Comparison of ENCODE assay signal across 9 cellular contexts in genomic region chr10:114172241-114172640, GRCh38. TPM values are rescaled to one million over a fixed set of nuclear protein-coding genes. Genes with fewer than 3 reads are reported as not detected.
DNase-seq lines count a peak whose midpoint lies in the region; ATAC-seq, FAIRE-seq and TF ChIP-seq lines count a peak whose summit lies in the region.
"Had no signal": no experiment of that assay in that cellular context is flagged by ENCODE, and none has a peak within 500 bp of the region (broad histone marks: within the 10 kb centered on the region; RNA-seq: fewer than 3 reads in every experiment).

No MANE protein-coding gene starts in this region.

- peaks cover 18% of the 10 kb centered on the region; the same call in 1 of the 3 replicates for H3K4me1 ChIP-seq in A549
- H3K4me1 ChIP-seq in HAP-1 = peaks cover 15% of the 10 kb centered on the region
- H3K4me1 ChIP-seq in body of pancreas = peaks cover 18% of the 10 kb centered on the region

- TF ChIP-seq POLR2A in A549 (IDR thresholded peaks at IDR 0.05; ENCODE audit: low read length) (no peak), body of pancreas (IDR thresholded peaks at IDR 0.05) (no peak)

- H3K4me3 Mint-ChIP-seq in memory B cell = peak overlapping the region; percentile 97

- H3K36me3 ChIP-seq in HAP-1 (replicated peaks) (no peaks in the 10 kb centered on the region), body of pancreas (replicated peaks in 1 of 2; ENCODE audit: insufficient read depth in 1 of 2, low read depth in 2 of 2) (no peaks in the 10 kb centered on the region)

- intact Hi-C loops in body of pancreas (cut with DNase I) = loop anchor here (10.0 kb wide), 1 partner anchor 73 kb away; no protein-coding TSS in a partner anchor

- POLR2A ChIA-PET in A549 (lab: Yijun Ruan, JAX) = no interaction called here

- TF ChIP-seq EP300 in A549 (IDR thresholded peaks at IDR 0.05) = no peak

- DNase-seq in A549 (ENCODE audit: low read depth in 1 of 2, low spot score in 1 of 2) (no peak), HAP-1 (ENCODE audit: low spot score in 2 of 2) (peak in 1 of 2 experiments; percentile 13), body of pancreas (no peak), memory B cell (ENCODE audit: low spot score in 2 of 2) (no peak), NCI-H1092 treated with DMSO at 0.1 percent for 48 hours (lab: John Stamatoyannopoulos, UW) (no peak), NCI-H226 (no peak), NCI-H510A treated with DMSO at 0.1 percent for 48 hours (lab: John Stamatoyannopoulos, UW) (no peak), NCI-H146 (lab: John Stamatoyannopoulos, UW) (no peak)

- ATAC-seq in A549 (no peak), body of pancreas (no peak), memory B cell (ENCODE audit: low read depth) (no peak)

- CTCF ChIA-PET in A549 (lab: Yijun Ruan, JAX) = no interaction called here

- H3K4me1 Mint-ChIP-seq in memory B cell = peaks cover 20% of the 10 kb centered on the region

- WGBS in A549 (ENCODE audit: missing lambda C conversion rate) = 77% methylated on average over 1 of the region's 1 CpG
- 16 to 23% methylated on average over 1 of the region's 1 CpG for WGBS in body of pancreas, 2 donors

- in situ Hi-C loops in HAP-1 (cut with MboI; ENCODE audit: low sequenced_read_pairs) = no loop called here

- H3K27me3 Mint-ChIP-seq in memory B cell = no peaks in the 10 kb centered on the region

- FAIRE-seq in A549 (lab: Jason Lieb, UNC) = no peak
- FAIRE-seq: colon had no signal

- no peak overlapping the region for H3K27ac Mint-ChIP-seq in memory B cell

- peaks cover 9% of the 10 kb centered on the region; the same call in 2 of the 3 replicates for H3K9me3 ChIP-seq in A549
- H3K9me3 ChIP-seq in HAP-1 = peaks cover 4% of the 10 kb centered on the region; the same call in 1 of the 2 replicates
- H3K9me3 ChIP-seq in body of pancreas = peaks cover 0 to 5% (median 0%) of the 10 kb centered on the region in 3 donors

- TF ChIP-seq CTCF in A549 (IDR thresholded peaks at IDR 0.05) (no peak), body of pancreas (IDR thresholded peaks at IDR 0.05) (no peak)

- H3K9me3 Mint-ChIP-seq in memory B cell = peaks cover 3% of the 10 kb centered on the region

- peaks cover 12% of the 10 kb centered on the region for H3K36me3 Mint-ChIP-seq in memory B cell

- no peak overlapping the region for H3K4me3 ChIP-seq in A549
- H3K4me3 ChIP-seq in HAP-1 = peak overlapping the region; percentile 93; the same call in 1 of the 2 replicates
- peak overlapping the region in 1 of 2 donors; percentile 64 for H3K4me3 ChIP-seq in body of pancreas

- H3K27ac ChIP-seq in A549 = no peak overlapping the region
- H3K27ac ChIP-seq in body of pancreas = peak overlapping the region in 3 of 4 donors; percentile 86 to 98 (median 93)

- H3K27me3 ChIP-seq in HAP-1 (ENCODE audit: low read depth) = no peaks in the 10 kb centered on the region
- H3K27me3 ChIP-seq in body of pancreas = no peaks in the 10 kb centered on the region

- peak overlapping the region; percentile 83 for H3K4me2 ChIP-seq in A549

- no peak for TF ChIP-seq RAD21 in A549 (conservative IDR thresholded peaks at IDR 0.05 in 1 of 2, IDR thresholded peaks at IDR 0.05 in 1 of 2)

TF ChIP-seq in A549, 52 proteins besides CTCF, POLR2A, EP300 and RAD21 (continues in another document):
- TF ChIP-seq RARB (CRISPR knock-in tag; IDR thresholded peaks at IDR 0.05) (no peak), REST (IDR thresholded peaks at IDR 0.05) (no peak), E2F6 (IDR thresholded peaks at IDR 0.05; ENCODE audit: borderline replicate concordance, low read depth) (no peak), MAFK (IDR thresholded peaks at IDR 0.05; ENCODE audit: partially characterized antibody) (no peak), ATOH8 (CRISPR knock-in tag; IDR thresholded peaks at IDR 0.05; ENCODE audit: low read depth) (no peak), POLR2AphosphoS2 (conservative IDR thresholded peaks at IDR 0.05; ENCODE audit: low read length) (no peak), HOXB13 (CRISPR knock-in tag; IDR thresholded peaks at IDR 0.05; ENCODE audit: low read depth) (no peak), KDM1A (IDR thresholded peaks at IDR 0.05; ENCODE audit: low read depth) (no peak), ESRRA (IDR thresholded peaks at IDR 0.05; ENCODE audit: borderline replicate concordance, low read length) (no peak), RCOR1 (IDR thresholded peaks at IDR 0.05; ENCODE audit: low read depth, low read length) (no peak), CBX8 (IDR thresholded peaks at IDR 0.05) (no peak), ZNF302 (CRISPR knock-in tag; IDR thresholded peaks at IDR 0.05) (no peak), HES2 (IDR thresholded peaks at IDR 0.05) (no peak), EHF (CRISPR knock-in tag; IDR thresholded peaks at IDR 0.05) (no peak)
- TF ChIP-seq, protein P1, sequence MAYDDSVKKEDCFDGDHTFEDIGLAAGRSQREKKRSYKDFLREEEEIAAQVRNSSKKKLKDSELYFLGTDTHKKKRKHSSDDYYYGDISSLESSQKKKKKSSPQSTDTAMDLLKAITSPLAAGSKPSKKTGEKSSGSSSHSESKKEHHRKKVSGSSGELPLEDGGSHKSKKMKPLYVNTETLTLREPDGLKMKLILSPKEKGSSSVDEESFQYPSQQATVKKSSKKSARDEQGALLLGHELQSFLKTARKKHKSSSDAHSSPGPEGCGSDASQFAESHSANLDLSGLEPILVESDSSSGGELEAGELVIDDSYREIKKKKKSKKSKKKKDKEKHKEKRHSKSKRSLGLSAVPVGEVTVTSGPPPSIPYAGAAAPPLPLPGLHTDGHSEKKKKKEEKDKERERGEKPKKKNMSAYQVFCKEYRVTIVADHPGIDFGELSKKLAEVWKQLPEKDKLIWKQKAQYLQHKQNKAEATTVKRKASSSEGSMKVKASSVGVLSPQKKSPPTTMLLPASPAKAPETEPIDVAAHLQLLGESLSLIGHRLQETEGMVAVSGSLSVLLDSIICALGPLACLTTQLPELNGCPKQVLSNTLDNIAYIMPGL (CRISPR knock-in tag; IDR thresholded peaks at IDR 0.05; ENCODE audit: borderline replicate concordance) = no peak

RNA-seq across cellular contexts. Expression of gene CCDC186, which starts 1.8 kb away (rescaled TPM):
- 8.3 and 13.4 TPM in 2 replicates for polyA plus RNA-seq in A549 (2011; rRNA removed)
- 1.1 TPM in 2 replicates for polyA plus RNA-seq in A549 (2012; cell fraction: cytosol; rRNA removed)
- 0.70 and 1.1 TPM in 2 replicates for polyA plus RNA-seq in A549 (2012; cell fraction: nucleus; rRNA removed)
- polyA plus RNA-seq in A549 (2017; fragmentation: RNase III; extraction: RNeasy Plus Mini Kit Qiagen cat#74134 plus additional on column Dnase treatment) = 6.6 to 7.4 TPM (median 6.8 TPM) in 3 replicates
- 3.5 and 3.8 TPM in 2 replicates for polyA minus RNA-seq in A549 (2011; rRNA and poly(A)+ RNA removed)
- total RNA-seq in body of pancreas = 10 to 100 TPM; 42.3 to 53.4 TPM

RNA-seq across cellular contexts. Expression of gene TDRD1, which starts 6.9 kb away (rescaled TPM):
- not detected in 2 replicates for polyA plus RNA-seq in A549 (2011; rRNA removed)
- polyA plus RNA-seq in A549 (2012; cell fraction: cytosol; rRNA removed) = not detected in 2 replicates
- not detected in 2 replicates for polyA plus RNA-seq in A549 (2012; cell fraction: nucleus; rRNA removed)
- not detected in 3 replicates for polyA plus RNA-seq in A549 (2017; fragmentation: RNase III; extraction: RNeasy Plus Mini Kit Qiagen cat#74134 plus additional on column Dnase treatment)
- polyA minus RNA-seq in A549 (2011; rRNA and poly(A)+ RNA removed) = not detected in 2 replicates
- total RNA-seq in body of pancreas = under 1 TPM; 0.78 to 0.99 TPM

Comparison
In these comparisons a context has a peak if more than half of its experiments do, and no peak if none do; other contexts are left out.
1. H3K27ac ChIP-seq: peak in body of pancreas (3 of 4); none in A549 (0 of 2).